Comparison of ENCODE assay signal across 8 cellular contexts in genomic region chr11:65381721-65382035, GRCh38. TPM values are rescaled to one million over a fixed set of nuclear protein-coding genes. Genes with fewer than 3 reads are reported as not detected.
A peak's percentile ranks its signal among the peaks of the same experiment; 100 is the strongest.
DNase-seq lines count a peak whose midpoint lies in the region; ATAC-seq and TF ChIP-seq lines count a peak whose summit lies in the region.

No MANE protein-coding gene starts in this region.

- H3K9me3 ChIP-seq in SK-N-SH, result no peaks in the 10 kb centered on the region
- H3K9me3 ChIP-seq in esophagus (ENCODE audit: control insufficient read depth in 2 of 2, insufficient read depth in 1 of 2, low read depth in 1 of 2, low read length in 1 of 2), result no peaks in the 10 kb centered on the region
- no peaks in the 10 kb centered on the region for H3K9me3 ChIP-seq in osteoblast (ENCODE audit: low read depth, low read length)

- WGBS in SK-N-SH (ENCODE audit: low lambda C conversion rate), result 14% methylated on average over 6 of the region's 6 CpGs
- WGBS in esophagus, 2 donors, result 3 to 4% methylated on average over 6 of the region's 6 CpGs

- H3K4me2 ChIP-seq in SK-N-SH (peak overlapping the region; percentile 90), osteoblast (ENCODE audit: insufficient read depth, low read length) (peak overlapping the region; percentile 91)

- no peaks in the 10 kb centered on the region for H4K20me1 ChIP-seq in SK-N-SH (ENCODE audit: insufficient read depth)
- no peaks in the 10 kb centered on the region for H4K20me1 ChIP-seq in osteoblast (ENCODE audit: insufficient read depth, low read length)

- H3K36me3 ChIP-seq in SK-N-SH (replicated peaks in 1 of 2; ENCODE audit: control insufficient read depth in 1 of 2, insufficient read depth in 2 of 2, low read length in 1 of 2), result no peaks in the 10 kb centered on the region
- H3K36me3 ChIP-seq in esophagus (ENCODE audit: control insufficient read depth in 2 of 2, insufficient read depth in 2 of 2, low read length in 1 of 2), result no peaks in the 10 kb centered on the region
- no peaks in the 10 kb centered on the region for H3K36me3 ChIP-seq in osteoblast (ENCODE audit: insufficient read depth, low read length)

- TF ChIP-seq RAD21 in SK-N-SH (IDR thresholded peaks at IDR 0.05; ENCODE audit: low read length), result no peak

- peaks cover 31% of the 10 kb centered on the region for H3F3A ChIP-seq in SK-N-SH (replicated peaks; ENCODE audit: insufficient read depth)

- DNase-seq in GM04504 (ENCODE audit: low read depth) (peak; percentile 45), SK-N-SH (no peak), osteoblast (ENCODE audit: insufficient read length, low spot score, missing footprints) (peak; percentile 84), OCI-M2 (lab: John Stamatoyannopoulos, UW; ENCODE audit: unreplicated experiment) (no peak)

- peak overlapping the region; percentile 98 to 99 for H3K27ac ChIP-seq in SK-N-SH (ENCODE audit: low read depth in 2 of 2, low read length in 1 of 2)
- peak overlapping the region; percentile 98 to 100 for H3K27ac ChIP-seq in esophagus (ENCODE audit: low read depth in 2 of 2, low read length in 1 of 2)
- H3K27ac ChIP-seq in osteoblast (ENCODE audit: low read depth, low read length), result peak overlapping the region; percentile 98

- peak overlapping the region; percentile 44 to 61 for H3K4me3 ChIP-seq in SK-N-SH (ENCODE audit: low read depth in 2 of 2, low read length in 1 of 2)
- H3K4me3 ChIP-seq in esophagus (ENCODE audit: low read depth in 1 of 2, low read length in 2 of 2), result peak overlapping the region; percentile 44 to 45
- H3K4me3 ChIP-seq in osteoblast (ENCODE audit: insufficient read depth, low read length), result peak overlapping the region; percentile 65

- CTCF ChIA-PET in SK-N-SH (lab: Yijun Ruan, JAX), result interaction anchor here (0.6 to 2.4 kb wide), 13 partner anchors 11 to 129 kb away, joined by 3 to 11 read pairs (median 4); partner anchors contain the start of gene MALAT1

- no peak for TF ChIP-seq EP300 in SK-N-SH (IDR thresholded peaks at IDR 0.05; ENCODE audit: borderline replicate concordance in 1 of 2, low read depth in 1 of 2, low read length in 1 of 2)

- TF ChIP-seq CTCF in SK-N-SH (IDR thresholded peaks at IDR 0.05), result no peak
- TF ChIP-seq CTCF in osteoblast (IDR thresholded peaks at IDR 0.05; ENCODE audit: extremely low read depth, low read depth, low read length), result no peak

- H3K79me2 ChIP-seq in SK-N-SH (ENCODE audit: insufficient read depth) (peaks cover 21% of the 10 kb centered on the region), osteoblast (ENCODE audit: insufficient read depth, low read length) (peaks cover 13% of the 10 kb centered on the region)

- peak overlapping the region; percentile 86 for H3K9ac ChIP-seq in SK-N-SH

- POLR2A ChIA-PET in SK-N-SH (lab: Yijun Ruan, JAX), result interaction anchor here (1.1 to 3.9 kb wide), 4 partner anchors 34 to 129 kb away, joined by 3 to 24 read pairs (median 15); partner anchors contain the start of genes MALAT1 and NEAT1

- H3K4me1 ChIP-seq in SK-N-SH (ENCODE audit: control insufficient read depth in 1 of 2, insufficient read depth in 2 of 2, low read depth in 1 of 2, low read length in 1 of 2), result peaks cover 29 to 55% of the 10 kb centered on the region in 2 experiments; a peak in 3 of 4 replicates
- H3K4me1 ChIP-seq in esophagus (ENCODE audit: control insufficient read depth in 2 of 2, insufficient read depth in 2 of 2, low read length in 1 of 2), result peaks cover 2 to 25% of the 10 kb centered on the region in 2 donors
- peaks cover 20% of the 10 kb centered on the region for H3K4me1 ChIP-seq in osteoblast (ENCODE audit: insufficient read depth, low read length)

- H2AFZ ChIP-seq in SK-N-SH (ENCODE audit: low read depth) (peak overlapping the region; percentile 76), osteoblast (ENCODE audit: low read length) (peak overlapping the region; percentile 85)

- H3K9me2 ChIP-seq in SK-N-SH, result no peaks in the 10 kb centered on the region

- ATAC-seq in HG02571 (IDR thresholded peaks at IDR 0.05; ENCODE audit: unreplicated experiment), result peak; percentile 11
- no peak for ATAC-seq in HG02840 (IDR thresholded peaks at IDR 0.05; ENCODE audit: low FRiP score, unreplicated experiment)
- ATAC-seq in GM18907 (IDR thresholded peaks at IDR 0.05; ENCODE audit: unreplicated experiment), result no peak

- H3K27me3 ChIP-seq in SK-N-SH (ENCODE audit: insufficient read depth) (no peaks in the 10 kb centered on the region), esophagus (ENCODE audit: control insufficient read depth in 1 of 2, insufficient read depth in 2 of 2, low read length in 2 of 2) (no peaks in the 10 kb centered on the region), osteoblast (ENCODE audit: insufficient read depth, low read length) (no peaks in the 10 kb centered on the region)

TF ChIP-seq in SK-N-SH, 30 proteins besides CTCF, POLR2A, EP300 and RAD21:
- no peak for TF ChIP-seq SIN3A (IDR thresholded peaks at IDR 0.05; ENCODE audit: borderline replicate concordance, low read depth, low read length)
- 0 out of 2 replicates have a peak, but pooled peaks have one; percentile 24 for TF ChIP-seq PBX3 (IDR thresholded peaks at IDR 0.05)
- TF ChIP-seq RCOR1 (IDR thresholded peaks at IDR 0.05; ENCODE audit: low read length), result peak; percentile 10; the same call in 1 of the 2 replicates

RNA-seq across cellular contexts. Expression of gene SLC25A45, which starts 0.8 kb away (rescaled TPM):
- polyA plus RNA-seq in SK-N-SH (2012; rRNA removed) (3.1 and 3.6 TPM in 2 replicates), esophagus (1 to 10 TPM; 2.4 to 6.0 TPM)
- 1.2 and 1.8 TPM in 2 replicates for polyA plus RNA-seq in SK-N-SH (2012; cell fraction: cytosol; rRNA removed)
- polyA plus RNA-seq in SK-N-SH (2012; cell fraction: nucleus; rRNA removed), result 13.7 and 17.4 TPM in 2 replicates
- total RNA-seq in osteoblast, result 4.1 and 4.3 TPM in 2 replicates

RNA-seq across cellular contexts. Expression of gene FRMD8, which starts 4.8 kb away (rescaled TPM):
- 17.4 and 19.0 TPM in 2 replicates for polyA plus RNA-seq in SK-N-SH (2012; rRNA removed)
- polyA plus RNA-seq in SK-N-SH (2012; cell fraction: cytosol; rRNA removed), result 8.0 and 14.0 TPM in 2 replicates
- polyA plus RNA-seq in SK-N-SH (2012; cell fraction: nucleus; rRNA removed), result 32.3 and 58.1 TPM in 2 replicates
- polyA plus RNA-seq in esophagus, result 10 to 100 TPM; 25.2 to 27.8 TPM
- 62.2 and 78.2 TPM in 2 replicates for total RNA-seq in osteoblast

RNA-seq across cellular contexts. Expression of gene TIGD3, which starts 27.1 kb away (rescaled TPM):
- polyA plus RNA-seq in SK-N-SH (2012; rRNA removed) (0.34 and 0.41 TPM in 2 replicates), esophagus (under 1 TPM; 0.10 to 0.16 TPM)
- 0.19 and 0.41 TPM in 2 replicates for polyA plus RNA-seq in SK-N-SH (2012; cell fraction: cytosol; rRNA removed)
- polyA plus RNA-seq in SK-N-SH (2012; cell fraction: nucleus; rRNA removed), result 0.75 and 0.92 TPM in 2 replicates
- total RNA-seq in osteoblast, result not detected in 2 replicates

RNA-seq across cellular contexts. Expression of gene NEAT1, which starts 40.9 kb away (rescaled TPM):
- polyA plus RNA-seq in SK-N-SH (2012; rRNA removed), result 435 and 479 TPM in 2 replicates
- 93.7 and 99.2 TPM in 2 replicates for polyA plus RNA-seq in SK-N-SH (2012; cell fraction: cytosol; rRNA removed)
- 3,897 and 4,476 TPM in 2 replicates for polyA plus RNA-seq in SK-N-SH (2012; cell fraction: nucleus; rRNA removed)
- polyA plus RNA-seq in esophagus, result 1,000 to 10,000 TPM in 1 of 2 donors, 100 to 1,000 TPM in 1; 536 to 1,203 TPM
- 818 and 1,122 TPM in 2 replicates for total RNA-seq in osteoblast

RNA-seq across cellular contexts. Expression of gene DPF2, which starts 48.0 kb away (rescaled TPM):
- 29.6 and 44.9 TPM in 2 replicates for polyA plus RNA-seq in SK-N-SH (2012; rRNA removed)
- polyA plus RNA-seq in SK-N-SH (2012; cell fraction: cytosol; rRNA removed), result 32.6 and 36.7 TPM in 2 replicates
- 71.8 and 81.4 TPM in 2 replicates for polyA plus RNA-seq in SK-N-SH (2012; cell fraction: nucleus; rRNA removed)
- 10 to 100 TPM; 12.2 to 17.4 TPM for polyA plus RNA-seq in esophagus
- 44.2 and 48.1 TPM in 2 replicates for total RNA-seq in osteoblast

Comparison
In these comparisons a context has a peak if more than half of its experiments do, and no peak if none do; other contexts are left out.
1. DNase-seq: peak in GM04504 (single experiment) and osteoblast (single experiment); none in SK-N-SH (single experiment) and OCI-M2 (single experiment).
2. Peak in every context shown above with its lines, with median percentiles within 50 percentile points of each other: H3K27ac ChIP-seq and H3K4me3 ChIP-seq.